In genomic region chr5:170076211-170076610, GRCh38 we compare ENCODE assay signal across 21 cellular contexts. TPM values are rescaled to one million over a fixed set of nuclear protein-coding genes. Genes with fewer than 3 reads are reported as not detected.
A peak's percentile ranks its signal among the peaks of the same experiment; 100 is the strongest.
DNase-seq lines count a peak whose midpoint lies in the region; ATAC-seq and TF ChIP-seq lines count a peak whose summit lies in the region.
"Had no signal": no experiment of that assay in that cellular context is flagged by ENCODE, and none has a peak within 500 bp of the region (broad histone marks: within the 10 kb centered on the region; RNA-seq: fewer than 3 reads in every experiment).

No MANE protein-coding gene starts in this region.

- no peaks in the 10 kb centered on the region for H3K36me3 Mint-ChIP-seq in progenitor cell of endocrine pancreas (ENCODE audit: insufficient read depth)

- DNase-seq in cardiac septum (ENCODE audit: low spot score) (peak; percentile 31), heart right ventricle (no peak), RPMI7951 (ENCODE audit: low read depth) (peak; percentile 11), iris pigment epithelial cell (ENCODE audit: low read depth) (peak; percentile 36), tibial artery (no peak), CD1c-positive myeloid dendritic cell (ENCODE audit: extremely low spot score) (no peak), progenitor cell of endocrine pancreas (ENCODE audit: low spot score, unreplicated experiment) (no peak)
- DNase-seq: COR-L47, GDM1, H9, Kasumi-1, NCI-H1092 treated with DMSO at 0.1 percent for 48 hours, NCI-H146, NCI-H2081, NCI-H2171 treated with DMSO at 0.1 percent for 48 hours, NCI-H446 treated with DMSO at 0.1 percent for 48 hours, SHP77 had no signal

- H3K4me3 ChIP-seq in heart right ventricle (no peak overlapping the region), tibial artery (no peak overlapping the region)
- H3K4me3 ChIP-seq: SK-N-MC had no signal

- intact Hi-C loops in cardiac septum (cut with DNase I) (no loop called here), heart right ventricle (cut with DNase I) (no loop called here), tibial artery (cut with DNase I; ENCODE audit: low total_unique reads) (no loop called here)

- no peak for ATAC-seq in heart right ventricle

- no peak overlapping the region for H3K27ac ChIP-seq in heart right ventricle
- no peak overlapping the region for H3K27ac ChIP-seq in tibial artery
- H3K27ac ChIP-seq: C4-2B, SK-N-MC had no signal

- no peaks in the 10 kb centered on the region for H3K4me1 Mint-ChIP-seq in progenitor cell of endocrine pancreas (ENCODE audit: low read depth)

- H3K27me3 ChIP-seq in heart right ventricle: peaks cover 0 to 16% (median 0%) of the 10 kb centered on the region in 7 donors
- no peaks in the 10 kb centered on the region for H3K27me3 ChIP-seq in tibial artery

- H3K4me3 Mint-ChIP-seq in progenitor cell of endocrine pancreas (ENCODE audit: low read depth): no peak overlapping the region
- H3K4me3 Mint-ChIP-seq: H9 had no signal

- no peaks in the 10 kb centered on the region for H3K4me1 ChIP-seq in heart right ventricle
- H3K4me1 ChIP-seq in tibial artery: no peaks in the 10 kb centered on the region

- H3K27me3 Mint-ChIP-seq in progenitor cell of endocrine pancreas: peaks cover 34% of the 10 kb centered on the region

- no peak overlapping the region for H3K27ac Mint-ChIP-seq in progenitor cell of endocrine pancreas
- H3K27ac Mint-ChIP-seq: H9 had no signal

- no peaks in the 10 kb centered on the region for H3K9me3 Mint-ChIP-seq in progenitor cell of endocrine pancreas (ENCODE audit: low read depth)
- H3K9me3 Mint-ChIP-seq: H9 had no signal

- H3K36me3 ChIP-seq in heart right ventricle (peaks cover 0 to 74% (median 0%) of the 10 kb centered on the region in 9 donors), tibial artery (no peaks in the 10 kb centered on the region)

- 35 to 95% methylated on average over 1 of the region's 1 CpG for WGBS in heart right ventricle, 2 donors

- TF ChIP-seq CTCF in heart right ventricle (IDR thresholded peaks at IDR 0.05): no peak
- no peak for TF ChIP-seq CTCF in tibial artery (IDR thresholded peaks at IDR 0.05)
- no peak for TF ChIP-seq CTCF in progenitor cell of endocrine pancreas (IDR thresholded peaks at IDR 0.05; ENCODE audit: unreplicated experiment)

- H3K9me3 ChIP-seq in heart right ventricle (no peaks in the 10 kb centered on the region), tibial artery (no peaks in the 10 kb centered on the region)

RNA-seq across cellular contexts. Expression of gene FOXI1, which starts 29.5 kb away (rescaled TPM):
- total RNA-seq in cardiac septum: not detected
- total RNA-seq in heart right ventricle: not detected
- not detected for polyA plus RNA-seq in heart right ventricle
- not detected in 2 replicates for total RNA-seq in RPMI7951 (2014; rRNA removed; shearing (Covaris generic))
- not detected in 2 replicates for total RNA-seq in progenitor cell of endocrine pancreas
- total RNA-seq: A673, H9, OCI-LY7 had no signal

Comparison
In these comparisons a context has a peak if more than half of its experiments do, and no peak if none do; other contexts are left out.
1. DNase-seq: peak in cardiac septum (single experiment), RPMI7951 (single experiment) and iris pigment epithelial cell (single experiment); none in heart right ventricle (0 of 2), tibial artery (0 of 2), CD1c-positive myeloid dendritic cell (single experiment) and progenitor cell of endocrine pancreas (single experiment).